8 cellular contexts compared by ENCODE assay signal in genomic region chr3:142225885-142226215, GRCh38. TPM values are rescaled to one million over a fixed set of nuclear protein-coding genes. Genes with fewer than 3 reads are reported as not detected.
DNase-seq lines count a peak whose midpoint lies in the region; FAIRE-seq and TF ChIP-seq lines count a peak whose summit lies in the region.

No MANE protein-coding gene starts in this region.

- H3K36me3 ChIP-seq in CD8-positive, alpha-beta memory T cell (ENCODE audit: insufficient read depth, low read length), result no peaks in the 10 kb centered on the region
- H3K36me3 ChIP-seq in duodenal mucosa (ENCODE audit: control insufficient read depth in 1 of 2, insufficient read depth in 2 of 2, low read length in 2 of 2) (no peaks in the 10 kb centered on the region), neuron (ENCODE audit: insufficient read depth, low read length) (no peaks in the 10 kb centered on the region)

- POLR2A ChIA-PET in CD8-positive, alpha-beta memory T cell (lab: Charles Lee), result no interaction called here

- peak overlapping the region; percentile 95 for H2AFZ ChIP-seq in neuron (ENCODE audit: low read depth, low read length)

- H3K27ac Mint-ChIP-seq in CD8-positive, alpha-beta memory T cell, result peak overlapping the region; percentile 24 to 95 (median 82)
- peak overlapping the region in 2 of 3 donors; percentile 70 to 73 for H3K27ac Mint-ChIP-seq in IgD-negative memory B cell

- H3K9me3 Mint-ChIP-seq in CD8-positive, alpha-beta memory T cell, result no peaks in the 10 kb centered on the region
- no peaks in the 10 kb centered on the region for H3K9me3 Mint-ChIP-seq in IgD-negative memory B cell

- peak overlapping the region; percentile 69 for H3K27ac ChIP-seq in CD8-positive, alpha-beta memory T cell (ENCODE audit: low read depth, low read length)
- no peak overlapping the region for H3K27ac ChIP-seq in duodenal mucosa (ENCODE audit: low read depth, low read length)

- peak overlapping the region; percentile 32 to 75 for H3K9ac ChIP-seq in duodenal mucosa (ENCODE audit: low read depth in 1 of 2, low read length in 2 of 2)

- CTCF ChIA-PET in CD8-positive, alpha-beta memory T cell (lab: Charles Lee), result interaction anchor here (1.0 kb wide), 1 partner anchor 350 kb away, joined by 5 read pairs; no protein-coding TSS in a partner anchor

- DNase-seq in CD8-positive, alpha-beta memory T cell, result no peak
- DNase-seq in amniotic stem cell (lab: John Stamatoyannopoulos, UW), result no peak
- DNase-seq in NK-92 treated with Interleukin-12 subunit alpha and Interleukin-12 subunit beta, amount 100 ng/mL, for 24 hours (lab: John Stamatoyannopoulos, UW), result no peak
- no peak for DNase-seq in D721Med (ENCODE audit: insufficient read length, low spot score)
- no peak for DNase-seq in DMS79 (lab: John Stamatoyannopoulos, UW)

- H3K36me3 Mint-ChIP-seq in CD8-positive, alpha-beta memory T cell, result peaks cover 0 to 3% (median 3%) of the 10 kb centered on the region in 3 donors
- H3K36me3 Mint-ChIP-seq in IgD-negative memory B cell, result no peaks in the 10 kb centered on the region

- H3K27me3 ChIP-seq in CD8-positive, alpha-beta memory T cell (ENCODE audit: insufficient read depth, low read length, poor library complexity, severe bottlenecking), result no peaks in the 10 kb centered on the region
- H3K27me3 ChIP-seq in duodenal mucosa (ENCODE audit: control insufficient read depth in 1 of 2, insufficient read depth in 2 of 2, low read length in 2 of 2) (no peaks in the 10 kb centered on the region), neuron (ENCODE audit: insufficient read depth, low read length) (no peaks in the 10 kb centered on the region)

- H3K4me1 Mint-ChIP-seq in CD8-positive, alpha-beta memory T cell, result peaks cover 21 to 34% (median 32%) of the 10 kb centered on the region in 3 donors
- H3K4me1 Mint-ChIP-seq in IgD-negative memory B cell, result peaks cover 4 to 16% (median 5%) of the 10 kb centered on the region in 3 donors

- no peak for TF ChIP-seq CTCF in D721Med (IDR thresholded peaks at IDR 0.05; ENCODE audit: insufficient read depth, missing control alignments)

- H3K9me3 ChIP-seq in CD8-positive, alpha-beta memory T cell (ENCODE audit: low read length), result no peaks in the 10 kb centered on the region
- H3K9me3 ChIP-seq in duodenal mucosa (ENCODE audit: control insufficient read depth in 1 of 2, low read length in 2 of 2) (no peaks in the 10 kb centered on the region), neuron (ENCODE audit: low read length) (no peaks in the 10 kb centered on the region)

- peak overlapping the region; percentile 69 for H3K4me3 ChIP-seq in CD8-positive, alpha-beta memory T cell (ENCODE audit: low read length)
- H3K4me3 ChIP-seq in duodenal mucosa (ENCODE audit: low read depth in 1 of 2, low read length in 2 of 2) (peak overlapping the region; percentile 83 to 87), neuron (ENCODE audit: low read length) (peak overlapping the region; percentile 59)

- H3K27me3 Mint-ChIP-seq in CD8-positive, alpha-beta memory T cell, result no peaks in the 10 kb centered on the region
- no peaks in the 10 kb centered on the region for H3K27me3 Mint-ChIP-seq in IgD-negative memory B cell

- H3K4me3 Mint-ChIP-seq in CD8-positive, alpha-beta memory T cell, result peak overlapping the region; percentile 92 to 97 (median 94)
- peak overlapping the region; percentile 93 to 99 (median 95) for H3K4me3 Mint-ChIP-seq in IgD-negative memory B cell

- no peak for FAIRE-seq in D721Med (lab: Jason Lieb, UNC)

- H3K4me1 ChIP-seq in CD8-positive, alpha-beta memory T cell (ENCODE audit: insufficient read depth, low read length), result peaks cover 11% of the 10 kb centered on the region
- H3K4me1 ChIP-seq in duodenal mucosa (ENCODE audit: control insufficient read depth in 1 of 2, insufficient read depth in 2 of 2, low read length in 2 of 2) (peaks cover 9 to 19% of the 10 kb centered on the region in 2 donors), neuron (ENCODE audit: insufficient read depth, low read length) (peaks cover 3% of the 10 kb centered on the region)

RNA-seq across cellular contexts. Expression of gene GK5, which starts 0.5 kb away (rescaled TPM):
- total RNA-seq in CD8-positive, alpha-beta memory T cell, result 10 to 100 TPM; 16.7 to 17.1 TPM
- 6.5 TPM for polyA plus RNA-seq in CD8-positive, alpha-beta memory T cell
- polyA plus RNA-seq in IgD-negative memory B cell, result 3.6 TPM
